In the genomic region with DNA sequence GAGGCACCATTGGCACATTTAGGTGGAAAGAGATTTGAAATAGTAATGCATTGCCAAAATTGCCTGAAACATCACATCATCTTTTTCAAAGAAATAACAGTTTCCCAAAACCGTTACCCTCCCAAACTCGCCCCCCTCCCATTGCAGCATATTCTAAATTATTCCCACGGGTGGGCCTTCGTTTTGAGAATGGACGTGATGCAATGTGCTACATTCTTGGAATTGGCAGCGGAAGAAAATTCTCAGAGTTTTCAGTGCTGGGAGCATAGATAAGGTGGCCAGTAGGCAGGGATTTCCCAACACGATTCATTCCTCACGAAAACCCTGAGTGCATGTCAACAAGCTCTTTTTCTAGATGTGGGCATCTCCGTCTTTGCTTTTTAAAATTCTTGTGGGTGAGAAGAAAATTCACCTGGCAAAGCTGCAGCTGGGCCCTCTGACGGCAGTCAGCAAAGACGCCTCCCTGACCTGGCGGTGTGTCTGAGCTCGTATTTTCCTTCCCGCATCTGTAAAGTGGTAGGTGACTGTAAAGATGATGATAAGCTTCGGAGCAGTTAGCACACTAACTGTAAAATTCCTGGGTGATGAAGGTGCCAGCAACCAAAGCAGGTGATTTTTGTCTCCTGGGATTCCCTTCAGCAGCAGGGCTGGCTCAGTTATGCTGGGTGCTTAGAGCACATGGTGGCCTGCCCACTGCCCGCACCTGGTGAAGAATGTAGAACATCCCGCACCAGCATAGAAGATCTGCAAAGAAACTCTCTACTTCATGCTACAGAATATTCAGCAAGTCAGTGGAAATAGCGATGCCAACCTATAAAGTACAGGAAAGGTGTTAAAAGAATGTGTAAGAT, we compare ENCODE assay signal across 12 cellular contexts.
DNase-seq lines count a peak whose midpoint lies in the region; ATAC-seq and TF ChIP-seq lines count a peak whose summit lies in the region.
"Had no signal": no experiment of that assay in that cellular context is flagged by ENCODE, and none has a peak within 500 bp of the region (broad histone marks: within the 10 kb centered on the region; RNA-seq: fewer than 3 reads in every experiment).

No MANE protein-coding gene starts in this region.

- H3K27ac Mint-ChIP-seq in activated CD8-positive, alpha-beta memory T cell treated with anti-CD3 and anti-CD28 coated beads, Interleukin-2, amount 10 ng/mL, durations not matched to agents 7 days and 5 days, result peak overlapping the region; percentile 31
- peak overlapping the region; percentile 29 for H3K27ac Mint-ChIP-seq in activated CD4-positive, alpha-beta memory T cell treated with anti-CD3 and anti-CD28 coated beads, Interleukin-2, amount 10 ng/mL, durations not matched to agents 7 days and 5 days
- H3K27ac Mint-ChIP-seq in stimulated activated naive B cell treated with anti-CD40 and anti-IgM and Interleukin-4, amounts not matched to agents 10 μg/mL and 1 μg/mL and 100 μg/mL, for 72 hours, result peak overlapping the region; percentile 21
- no peak overlapping the region for H3K27ac Mint-ChIP-seq in WTC11

- H3K36me3 Mint-ChIP-seq in activated CD8-positive, alpha-beta memory T cell treated with anti-CD3 and anti-CD28 coated beads, Interleukin-2, amount 10 ng/mL, durations not matched to agents 7 days and 5 days, result peaks cover 6% of the 10 kb centered on the region
- peaks cover 5% of the 10 kb centered on the region for H3K36me3 Mint-ChIP-seq in activated CD4-positive, alpha-beta memory T cell treated with anti-CD3 and anti-CD28 coated beads, Interleukin-2, amount 10 ng/mL, durations not matched to agents 7 days and 5 days (ENCODE audit: low read depth)
- peaks cover 0 to 3% of the 10 kb centered on the region in 2 donors for H3K36me3 Mint-ChIP-seq in stimulated activated naive B cell treated with anti-CD40 and anti-IgM and Interleukin-4, amounts not matched to agents 10 μg/mL and 1 μg/mL and 100 μg/mL, for 72 hours
- H3K36me3 Mint-ChIP-seq in WTC11, result no peaks in the 10 kb centered on the region

- H3K4me3 Mint-ChIP-seq in activated CD8-positive, alpha-beta memory T cell treated with anti-CD3 and anti-CD28 coated beads, Interleukin-2, amount 10 ng/mL, durations not matched to agents 7 days and 5 days, result no peak overlapping the region
- no peak overlapping the region for H3K4me3 Mint-ChIP-seq in activated CD4-positive, alpha-beta memory T cell treated with anti-CD3 and anti-CD28 coated beads, Interleukin-2, amount 10 ng/mL, durations not matched to agents 7 days and 5 days
- H3K4me3 Mint-ChIP-seq in stimulated activated naive B cell treated with anti-CD40 and anti-IgM and Interleukin-4, amounts not matched to agents 10 μg/mL and 1 μg/mL and 100 μg/mL, for 72 hours, result no peak overlapping the region
- H3K4me3 Mint-ChIP-seq in WTC11, result no peak overlapping the region

- H3K27me3 Mint-ChIP-seq in activated CD8-positive, alpha-beta memory T cell treated with anti-CD3 and anti-CD28 coated beads, Interleukin-2, amount 10 ng/mL, durations not matched to agents 7 days and 5 days, result no peaks in the 10 kb centered on the region
- H3K27me3 Mint-ChIP-seq in activated CD4-positive, alpha-beta memory T cell treated with anti-CD3 and anti-CD28 coated beads, Interleukin-2, amount 10 ng/mL, durations not matched to agents 7 days and 5 days, result no peaks in the 10 kb centered on the region
- no peaks in the 10 kb centered on the region for H3K27me3 Mint-ChIP-seq in stimulated activated naive B cell treated with anti-CD40 and anti-IgM and Interleukin-4, amounts not matched to agents 10 μg/mL and 1 μg/mL and 100 μg/mL, for 72 hours
- H3K27me3 Mint-ChIP-seq in WTC11 (ENCODE audit: low read depth), result no peaks in the 10 kb centered on the region
- H3K27me3 Mint-ChIP-seq: naive thymus-derived CD4-positive, alpha-beta T cell had no signal

- CTCF ChIA-PET in activated CD8-positive, alpha-beta memory T cell treated with anti-CD3 and anti-CD28 coated beads, Interleukin-2, amount 10 ng/mL, durations not matched to agents 7 days and 5 days (lab: Charles Lee), result interaction anchor here (0.9 kb wide), 1 partner anchor 50 kb away, joined by 3 read pairs; no protein-coding TSS in a partner anchor
- CTCF ChIA-PET in activated CD4-positive, alpha-beta memory T cell treated with anti-CD3 and anti-CD28 coated beads, Interleukin-2, amount 10 ng/mL, durations not matched to agents 7 days and 5 days (lab: Charles Lee), result no interaction called here
- CTCF ChIA-PET in WTC11 (lab: Charles Lee), result no interaction called here

- no peak for DNase-seq in activated CD8-positive, alpha-beta memory T cell treated with anti-CD3 and anti-CD28 coated beads, Interleukin-2, amount 10 ng/mL, durations not matched to agents 7 days and 5 days
- no peak for DNase-seq in activated CD8-positive, alpha-beta memory T cell treated with anti-CD3 and anti-CD28 coated beads, Interleukin-2, amount 50 U/mL, for 48 hours
- DNase-seq in activated CD4-positive, alpha-beta memory T cell treated with anti-CD3 and anti-CD28 coated beads, Interleukin-2, amount 10 ng/mL, durations not matched to agents 7 days and 5 days, result no peak
- DNase-seq in fibroblast of peridontal ligament (ENCODE audit: extremely low read depth), result peak; percentile 38
- no peak for DNase-seq in stimulated activated naive B cell treated with anti-CD40 and anti-IgM and Interleukin-4, amounts not matched to agents 10 μg/mL and 1 μg/mL and 100 μg/mL, for 72 hours
- DNase-seq in WTC11 (ENCODE audit: low spot score), result no peak
- DNase-seq: naive thymus-derived CD4-positive, alpha-beta T cell; NCI-H2081 treated with DMSO at 0.1 percent for 48 hours; T-helper 9 cell; uterus had no signal

- peaks cover 22% of the 10 kb centered on the region for H3K4me1 Mint-ChIP-seq in activated CD8-positive, alpha-beta memory T cell treated with anti-CD3 and anti-CD28 coated beads, Interleukin-2, amount 10 ng/mL, durations not matched to agents 7 days and 5 days
- H3K4me1 Mint-ChIP-seq in activated CD4-positive, alpha-beta memory T cell treated with anti-CD3 and anti-CD28 coated beads, Interleukin-2, amount 10 ng/mL, durations not matched to agents 7 days and 5 days, result peaks cover 22% of the 10 kb centered on the region
- peaks cover 10 to 26% of the 10 kb centered on the region in 2 donors for H3K4me1 Mint-ChIP-seq in stimulated activated naive B cell treated with anti-CD40 and anti-IgM and Interleukin-4, amounts not matched to agents 10 μg/mL and 1 μg/mL and 100 μg/mL, for 72 hours
- H3K4me1 Mint-ChIP-seq in WTC11, result no peaks in the 10 kb centered on the region

- POLR2A ChIA-PET in activated CD4-positive, alpha-beta memory T cell treated with anti-CD3 and anti-CD28 coated beads, Interleukin-2, amount 10 ng/mL, durations not matched to agents 7 days and 5 days (lab: Charles Lee), result interaction anchor here (1.1 kb wide), 1 partner anchor 116 kb away, joined by 3 read pairs; no protein-coding TSS in a partner anchor
- POLR2A ChIA-PET in WTC11 (lab: Charles Lee), result interaction anchor here (1.3 kb wide), 1 partner anchor 142 kb away, joined by 4 read pairs; a partner anchor contains a TSS

- no peak for TF ChIP-seq CTCF in WTC11 (IDR thresholded peaks at IDR 0.05)

- H3K9me3 Mint-ChIP-seq in activated CD8-positive, alpha-beta memory T cell treated with anti-CD3 and anti-CD28 coated beads, Interleukin-2, amount 10 ng/mL, durations not matched to agents 7 days and 5 days (ENCODE audit: low read depth), result no peaks in the 10 kb centered on the region
- peaks cover 4% of the 10 kb centered on the region for H3K9me3 Mint-ChIP-seq in activated CD4-positive, alpha-beta memory T cell treated with anti-CD3 and anti-CD28 coated beads, Interleukin-2, amount 10 ng/mL, durations not matched to agents 7 days and 5 days
- H3K9me3 Mint-ChIP-seq in stimulated activated naive B cell treated with anti-CD40 and anti-IgM and Interleukin-4, amounts not matched to agents 10 μg/mL and 1 μg/mL and 100 μg/mL, for 72 hours, result peaks cover 0 to 2% of the 10 kb centered on the region in 2 donors
- 0 out of 2 replicates have a peak, but pooled peaks cover 4% of the 10 kb centered on the region for H3K9me3 Mint-ChIP-seq in WTC11

- ATAC-seq in activated CD8-positive, alpha-beta memory T cell treated with anti-CD3 and anti-CD28 coated beads, Interleukin-2, amount 10 ng/mL, durations not matched to agents 7 days and 5 days, result no peak
- no peak for ATAC-seq in stimulated activated naive B cell treated with anti-CD40 and anti-IgM and Interleukin-4, amounts not matched to agents 10 μg/mL and 1 μg/mL and 100 μg/mL, for 72 hours (replicated peaks)
- no peak for ATAC-seq in WTC11
- no peak for ATAC-seq in HG03571 (IDR thresholded peaks at IDR 0.05; ENCODE audit: unreplicated experiment)
- ATAC-seq in HG02938 (IDR thresholded peaks at IDR 0.05; ENCODE audit: unreplicated experiment), result no peak
- ATAC-seq: naive thymus-derived CD4-positive, alpha-beta T cell had no signal

TF ChIP-seq in WTC11, 78 proteins besides CTCF, POLR2A, EP300 and RAD21:
- TF ChIP-seq ZNF416 (CRISPR knock-in tag; IDR thresholded peaks at IDR 0.05) (no peak), TCF7 (CRISPR knock-in tag; IDR thresholded peaks at IDR 0.05; ENCODE audit: low read depth) (no peak)
- TF ChIP-seq, protein P1, sequence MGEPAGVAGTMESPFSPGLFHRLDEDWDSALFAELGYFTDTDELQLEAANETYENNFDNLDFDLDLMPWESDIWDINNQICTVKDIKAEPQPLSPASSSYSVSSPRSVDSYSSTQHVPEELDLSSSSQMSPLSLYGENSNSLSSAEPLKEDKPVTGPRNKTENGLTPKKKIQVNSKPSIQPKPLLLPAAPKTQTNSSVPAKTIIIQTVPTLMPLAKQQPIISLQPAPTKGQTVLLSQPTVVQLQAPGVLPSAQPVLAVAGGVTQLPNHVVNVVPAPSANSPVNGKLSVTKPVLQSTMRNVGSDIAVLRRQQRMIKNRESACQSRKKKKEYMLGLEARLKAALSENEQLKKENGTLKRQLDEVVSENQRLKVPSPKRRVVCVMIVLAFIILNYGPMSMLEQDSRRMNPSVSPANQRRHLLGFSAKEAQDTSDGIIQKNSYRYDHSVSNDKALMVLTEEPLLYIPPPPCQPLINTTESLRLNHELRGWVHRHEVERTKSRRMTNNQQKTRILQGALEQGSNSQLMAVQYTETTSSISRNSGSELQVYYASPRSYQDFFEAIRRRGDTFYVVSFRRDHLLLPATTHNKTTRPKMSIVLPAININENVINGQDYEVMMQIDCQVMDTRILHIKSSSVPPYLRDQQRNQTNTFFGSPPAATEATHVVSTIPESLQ (CRISPR knock-in tag; IDR thresholded peaks at IDR 0.05), result no peak
- TF ChIP-seq, protein P2, sequence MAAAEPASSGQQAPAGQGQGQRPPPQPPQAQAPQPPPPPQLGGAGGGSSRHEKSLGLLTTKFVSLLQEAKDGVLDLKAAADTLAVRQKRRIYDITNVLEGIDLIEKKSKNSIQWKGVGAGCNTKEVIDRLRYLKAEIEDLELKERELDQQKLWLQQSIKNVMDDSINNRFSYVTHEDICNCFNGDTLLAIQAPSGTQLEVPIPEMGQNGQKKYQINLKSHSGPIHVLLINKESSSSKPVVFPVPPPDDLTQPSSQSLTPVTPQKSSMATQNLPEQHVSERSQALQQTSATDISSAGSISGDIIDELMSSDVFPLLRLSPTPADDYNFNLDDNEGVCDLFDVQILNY (CRISPR knock-in tag; IDR thresholded peaks at IDR 0.05), result no peak
